Comparison of ENCODE assay signal across 8 cellular contexts in genomic region chr5:69042500-69042899, GRCh38. TPM values are rescaled to one million over a fixed set of nuclear protein-coding genes. Genes with fewer than 3 reads are reported as not detected.
DNase-seq lines count a peak whose midpoint lies in the region; ATAC-seq, FAIRE-seq and TF ChIP-seq lines count a peak whose summit lies in the region.

No MANE protein-coding gene starts in this region.

- H3K4me3 ChIP-seq in K562 (no peak overlapping the region), gastroesophageal sphincter (no peak overlapping the region)

- CTCF ChIA-PET in K562 (lab: Yijun Ruan, JAX; ENCODE audit: low intra/inter-chr PET ratio), result interaction anchor here (0.7 kb wide), 2 partner anchors 41 to 142 kb away, joined by 3 read pairs; no protein-coding TSS in a partner anchor

- H3K27me3 ChIP-seq in K562 (ENCODE audit: control insufficient read depth in 2 of 2, insufficient read depth in 2 of 2, low read length in 2 of 2) (no peaks in the 10 kb centered on the region), gastroesophageal sphincter (no peaks in the 10 kb centered on the region)

- WGBS in K562 (ENCODE audit: insufficient coverage, low coverage, missing lambda C conversion rate), result 46% methylated on average over 2 of the region's 2 CpGs
- WGBS in gastroesophageal sphincter (ENCODE audit: low coverage in 1 of 2), 2 donors, result 39 to 40% methylated on average over 2 of the region's 2 CpGs

- H3K36me3 Mint-ChIP-seq in stimulated activated memory B cell treated with anti-CD40 and anti-IgM and Interleukin-4, amounts not matched to agents 10 μg/mL and 1 μg/mL and 100 μg/mL, for 72 hours, result no peaks in the 10 kb centered on the region

- POLR2A ChIA-PET in K562 (lab: Yijun Ruan, JAX), result interaction anchor here (0.9 to 1.0 kb wide), 3 partner anchors 8 to 140 kb away, joined by 3 read pairs; no protein-coding TSS in a partner anchor

- no peaks in the 10 kb centered on the region for H3K79me2 ChIP-seq in K562 (ENCODE audit: control insufficient read depth, insufficient read depth, low read length)

- H3K9me3 Mint-ChIP-seq in stimulated activated memory B cell treated with anti-CD40 and anti-IgM and Interleukin-4, amounts not matched to agents 10 μg/mL and 1 μg/mL and 100 μg/mL, for 72 hours, result no peaks in the 10 kb centered on the region

- no peak for TF ChIP-seq CTCF in K562 (IDR thresholded peaks at IDR 0.05 in 2 of 3, conservative IDR thresholded peaks at IDR 0.05 in 1 of 3; ENCODE audit: insufficient read depth in 2 of 3, low read depth in 1 of 3, low read length in 3 of 3)
- TF ChIP-seq CTCF in gastroesophageal sphincter (IDR thresholded peaks at IDR 0.05), result no peak

- peak overlapping the region; percentile 92 for H2AFZ ChIP-seq in K562 (ENCODE audit: low read depth, low read length)

- intact Hi-C loops in K562 (cut with micrococcal nuclease), result loop anchor here (2.0 kb wide), 2 partner anchors 48 to 326 kb away; partner anchors contain the start of genes AK6, RAD17 and TAF9

- TF ChIP-seq RAD21 in K562 (CRISPR knock-in tag; conservative IDR thresholded peaks at IDR 0.05 in 1 of 2, IDR thresholded peaks at IDR 0.05 in 1 of 2), result no peak

- FAIRE-seq in K562 (lab: Jason Lieb, UNC), result no peak

- H3K9me1 ChIP-seq in K562 (ENCODE audit: control insufficient read depth, insufficient read depth, low read length), result no peaks in the 10 kb centered on the region

- peak overlapping the region; percentile 81 for H3K27ac Mint-ChIP-seq in stimulated activated memory B cell treated with anti-CD40 and anti-IgM and Interleukin-4, amounts not matched to agents 10 μg/mL and 1 μg/mL and 100 μg/mL, for 72 hours

- BruUV-seq in K562 (replicated peaks; lab: Mats Ljungman, UMichigan), result no TSS peak

- H3K27ac ChIP-seq in K562 (ENCODE audit: extremely low read depth, low read depth, low read length) (peak overlapping the region; percentile 14; the same call in 1 of the 3 replicates), gastroesophageal sphincter (peak overlapping the region in 2 of 4 donors; percentile 71 to 78)

- H3K36me3 ChIP-seq in K562 (ENCODE audit: control insufficient read depth, insufficient read depth, low read length) (no peaks in the 10 kb centered on the region), gastroesophageal sphincter (no peaks in the 10 kb centered on the region)

- TF ChIP-seq EP300 in K562 (IDR thresholded peaks at IDR 0.05; ENCODE audit: low read length), result no peak
- no peak for TF ChIP-seq EP300 in gastroesophageal sphincter (IDR thresholded peaks at IDR 0.05)

- H3K4me1 ChIP-seq in K562 (replicated peaks in 1 of 2; ENCODE audit: control insufficient read depth in 2 of 2, insufficient read depth in 2 of 2, low read length in 2 of 2) (peaks cover 4 to 26% of the 10 kb centered on the region in 2 experiments; a peak in 3 of 5 replicates), gastroesophageal sphincter (no peaks in the 10 kb centered on the region)

- no peak for TF ChIP-seq POLR2A in K562 (conservative IDR thresholded peaks at IDR 0.05)
- TF ChIP-seq POLR2A in gastroesophageal sphincter (IDR thresholded peaks at IDR 0.05), result no peak

- H4K20me1 ChIP-seq in K562 (replicated peaks; ENCODE audit: control insufficient read depth, insufficient read depth, low read length), result no peaks in the 10 kb centered on the region

- no peak overlapping the region for H3K4me3 Mint-ChIP-seq in stimulated activated memory B cell treated with anti-CD40 and anti-IgM and Interleukin-4, amounts not matched to agents 10 μg/mL and 1 μg/mL and 100 μg/mL, for 72 hours

- ATAC-seq in GM19372 (IDR thresholded peaks at IDR 0.05; ENCODE audit: low read depth, unreplicated experiment) (peak; percentile 32), HG02981 (IDR thresholded peaks at IDR 0.05; ENCODE audit: unreplicated experiment) (peak; percentile 27), K562 (no peak; the same call in 2 of the 3 replicates), gastroesophageal sphincter (no peak)
- peak; percentile 52 for ATAC-seq in stimulated activated memory B cell treated with anti-CD40 and anti-IgM and Interleukin-4, amounts not matched to agents 10 μg/mL and 1 μg/mL and 100 μg/mL, for 72 hours

- H3K4me2 ChIP-seq in K562 (ENCODE audit: insufficient read depth, low read length), result no peak overlapping the region

- H3K9me3 ChIP-seq in K562 (replicated peaks; ENCODE audit: control insufficient read depth, insufficient read depth, low read depth, low read length) (no peaks in the 10 kb centered on the region), gastroesophageal sphincter (no peaks in the 10 kb centered on the region)

- H3K27me3 Mint-ChIP-seq in stimulated activated memory B cell treated with anti-CD40 and anti-IgM and Interleukin-4, amounts not matched to agents 10 μg/mL and 1 μg/mL and 100 μg/mL, for 72 hours, result no peaks in the 10 kb centered on the region

- H3K9ac ChIP-seq in K562 (ENCODE audit: insufficient read depth in 1 of 2, low read depth in 2 of 2, low read length in 2 of 2), result 0 out of 4 replicates have a peak overlapping the region, but pooled peaks of 1 of the 2 experiments have one; percentile 45

- in situ Hi-C loops in K562 (cut with MboI), result no loop called here

- DNase-seq in K562 (ENCODE audit: extremely low read depth in 1 of 4, low spot score in 3 of 4), result no peak
- DNase-seq in A172 (ENCODE audit: low spot score), result no peak
- no peak for DNase-seq in SKM-1 (lab: John Stamatoyannopoulos, UW; ENCODE audit: unreplicated experiment)
- DNase-seq in C1 segment of cervical spinal cord (lab: John Stamatoyannopoulos, UW), result no peak

- H3K4me1 Mint-ChIP-seq in stimulated activated memory B cell treated with anti-CD40 and anti-IgM and Interleukin-4, amounts not matched to agents 10 μg/mL and 1 μg/mL and 100 μg/mL, for 72 hours, result peaks cover 7% of the 10 kb centered on the region

TF ChIP-seq in K562, 482 proteins besides CTCF, POLR2A, EP300 and RAD21 (continues in another document):
- TF ChIP-seq MNT (conservative IDR thresholded peaks at IDR 0.05), result 0 out of 4 replicates have a peak, but pooled peaks of 1 of the 2 experiments have one; percentile 19
- no peak for TF ChIP-seq ZNF512 (tag; IDR thresholded peaks at IDR 0.05)
- TF ChIP-seq RNF219 (CRISPR knock-in tag; IDR thresholded peaks at IDR 0.05), result no peak

RNA-seq across cellular contexts. Expression of gene SLC30A5, which starts 51.3 kb away (rescaled TPM):
- 49.3 and 95.0 TPM in 2 replicates for total RNA-seq in K562 (2011; cell fraction: chromatin; rRNA removed; ENCODE audit: low replicate concordance)
- 83.7 and 85.8 TPM in 2 replicates for total RNA-seq in K562 (2011; cell fraction: nucleolus; rRNA removed)
- total RNA-seq in K562 (2011; cell fraction: nucleoplasm; rRNA removed), result 94.5 and 101 TPM in 2 replicates
- total RNA-seq in K562 (2014; rRNA removed) (82.7 and 92.5 TPM in 2 replicates), K562 (2014; rRNA removed; fragmentation: Illumina TruSeq; extraction: Trizol) (62.5 and 74.6 TPM in 2 replicates), K562 (2015; rRNA removed; fragmentation: Illumina TruSeq; extraction: Trizol) (72.0 and 79.6 TPM in 2 replicates), K562 (2021) (52.8 and 54.6 TPM in 2 replicates), gastroesophageal sphincter (10 to 100 TPM; 33.7 to 48.1 (median 36.1) TPM)
- polyA plus RNA-seq in K562 (2011; rRNA removed) (64.9 and 68.7 TPM in 2 replicates), K562 (2014; fragmentation: Illumina TruSeq; extraction: Trizol) (58.6 and 86.8 TPM in 2 replicates), K562 (2014; fragmentation: Nextera tagmentation; extraction: Ambion mirVana) (10 to 100 TPM; 22.9 to 27.1 TPM), K562 (2014; rRNA removed) (41.4 and 47.3 TPM in 2 replicates)
- 49.5 and 54.9 TPM in 2 replicates for polyA plus RNA-seq in K562 (2011; cell fraction: cytosol; rRNA removed)
- 42.5 and 48.9 TPM in 2 replicates for polyA plus RNA-seq in K562 (2011; cell fraction: nucleus; rRNA removed)
- polyA plus RNA-seq in K562 (2012), result 36.6 and 59.2 TPM in 2 replicates
- 86.4 and 102 TPM in 2 replicates for polyA minus RNA-seq in K562 (2011; rRNA and poly(A)+ RNA removed)
- polyA minus RNA-seq in K562 (2011; cell fraction: cytosol; rRNA and poly(A)+ RNA removed), result 53.2 and 76.2 TPM in 2 replicates
- polyA minus RNA-seq in K562 (2011; cell fraction: nucleus; rRNA and poly(A)+ RNA removed), result 17.5 and 29.4 TPM in 2 replicates
- total RNA-seq in A172 (2014; rRNA removed; shearing (Covaris generic)), result 88.0 and 93.4 TPM in 2 replicates

Comparison
In these comparisons a context has a peak if more than half of its experiments do, and no peak if none do; other contexts are left out.
1. ATAC-seq: peak in GM19372 (single experiment), HG02981 (single experiment) and stimulated activated memory B cell treated with anti-CD40 and anti-IgM and Interleukin-4, amounts not matched to agents 10 μg/mL and 1 μg/mL and 100 μg/mL, for 72 hours (single experiment); none in K562 (single experiment) and gastroesophageal sphincter (single experiment).